ENCODE assay signal across 25 cellular contexts in genomic region chr2:70743677-70744076, GRCh38. TPM values are rescaled to one million over a fixed set of nuclear protein-coding genes. Genes with fewer than 3 reads are reported as not detected.
"Had no signal": no experiment of that assay in that cellular context is flagged by ENCODE, and none has a peak within 500 bp of the region (broad histone marks: within the 10 kb centered on the region; RNA-seq: fewer than 3 reads in every experiment).

No MANE protein-coding gene starts in this region.

- H3K36me3 ChIP-seq: colonic mucosa, esophagus muscularis mucosa, gastroesophageal sphincter, neutrophil, right atrium auricular region, sigmoid colon, thyroid gland, upper lobe of left lung, uterus had no signal

- DNase-seq: colonic mucosa; dermis blood vessel endothelial cell; naive thymus-derived CD4-positive, alpha-beta T cell; posterior cingulate gyrus; sigmoid colon; stimulated activated naive CD4-positive, alpha-beta T cell treated with Interleukin-2 at 50 U/mL for 16 hours; thyroid gland; upper lobe of left lung; uterus had no signal

- H3K4me1 ChIP-seq: colonic mucosa, esophagus muscularis mucosa, gastroesophageal sphincter, right atrium auricular region, sigmoid colon, upper lobe of left lung, uterus had no signal

- H3K4me3 ChIP-seq: colonic mucosa, esophagus muscularis mucosa, gastroesophageal sphincter, right atrium auricular region, sigmoid colon, skin epidermis, thyroid gland, upper lobe of left lung, uterus had no signal

- H3K27ac ChIP-seq: colonic mucosa, esophagus muscularis mucosa, gastroesophageal sphincter, neutrophil, right atrium auricular region, sigmoid colon, skin epidermis, thyroid gland, upper lobe of left lung, uterus had no signal

- H3K27me3 ChIP-seq: colonic mucosa, right atrium auricular region, thyroid gland, upper lobe of left lung, uterus had no signal

- H3K4me3 Mint-ChIP-seq: naive thymus-derived CD4-positive, alpha-beta T cell had no signal

- H3K27ac Mint-ChIP-seq: naive thymus-derived CD4-positive, alpha-beta T cell had no signal

- ATAC-seq: gastroesophageal sphincter; naive thymus-derived CD4-positive, alpha-beta T cell had no signal

RNA-seq across cellular contexts. Expression of gene ADD2, which starts 24.3 kb away (rescaled TPM):
- total RNA-seq: endothelial cell of umbilical vein, fibroblast of villous mesenchyme, osteoblast had no signal

RNA-seq across cellular contexts. Expression of gene FIGLA, which starts 46.8 kb away (rescaled TPM):
- total RNA-seq: cerebellum; colonic mucosa; dermis blood vessel endothelial cell; endothelial cell of umbilical vein; esophagus muscularis mucosa; fibroblast of villous mesenchyme; gastroesophageal sphincter; kidney epithelial cell; liver; lung microvascular endothelial cell; mesenteric fat pad; mononuclear cell; naive thymus-derived CD4-positive, alpha-beta T cell; osteoblast; pulmonary artery endothelial cell; right atrium auricular region; sigmoid colon; thyroid gland; upper lobe of left lung; uterus had no signal
- polyA plus RNA-seq: endothelial cell of umbilical vein; liver; naive thymus-derived CD4-positive, alpha-beta T cell; neural cell; sigmoid colon had no signal
